In the genomic region with DNA sequence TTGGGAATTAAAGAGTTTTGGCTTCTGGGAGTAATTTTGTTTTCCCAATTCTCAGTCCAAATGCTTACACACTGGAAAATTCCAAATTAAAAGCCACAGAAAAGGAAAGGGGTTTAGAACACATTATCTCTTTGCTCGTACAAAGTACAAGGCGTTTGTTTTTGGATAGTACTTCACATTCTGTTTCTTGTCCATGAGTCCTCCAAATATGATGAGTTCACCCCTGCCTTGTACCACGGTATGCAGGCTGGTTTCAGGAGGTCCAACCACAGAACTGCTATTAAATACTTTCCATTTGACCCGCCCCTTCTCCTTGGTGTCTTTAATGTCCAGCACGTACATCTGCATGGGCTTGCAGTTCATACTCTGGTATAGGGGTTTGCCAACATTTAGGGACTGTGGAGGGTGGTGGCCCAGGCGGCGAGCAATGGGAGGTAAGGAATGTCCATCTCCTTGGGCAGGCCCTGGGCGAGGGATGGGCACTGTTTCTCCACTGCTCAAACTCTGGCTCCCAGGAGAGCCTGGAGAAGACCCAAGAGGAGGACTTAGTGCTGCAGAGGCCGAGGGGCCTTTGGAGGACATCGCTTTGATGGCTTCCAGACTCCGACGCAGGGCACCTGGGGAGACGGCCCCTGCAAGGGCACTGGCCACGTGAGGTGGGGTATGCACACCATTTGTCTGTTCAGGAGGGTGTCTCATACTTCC, we compare ENCODE assay signal across 12 cellular contexts. TPM values are rescaled to one million over a fixed set of nuclear protein-coding genes. Genes with fewer than 3 reads are reported as not detected.
DNase-seq lines count a peak whose midpoint lies in the region; ATAC-seq and TF ChIP-seq lines count a peak whose summit lies in the region.
"Had no signal": no experiment of that assay in that cellular context is flagged by ENCODE, and none has a peak within 500 bp of the region (broad histone marks: within the 10 kb centered on the region; RNA-seq: fewer than 3 reads in every experiment).

No MANE protein-coding gene starts in this region.

- no peak for TF ChIP-seq POLR2A in ovary (IDR thresholded peaks at IDR 0.05)

- H3K9me3 ChIP-seq in A673 (ENCODE audit: low read depth, low read length, poor library complexity, severe bottlenecking): no peaks in the 10 kb centered on the region
- H3K9me3 ChIP-seq in ovary: no peaks in the 10 kb centered on the region

- H3K36me3 ChIP-seq in A673 (ENCODE audit: insufficient read depth, low read length, poor library complexity, severe bottlenecking) (peaks cover 18% of the 10 kb centered on the region), ovary (no peaks in the 10 kb centered on the region)

- H3K27me3 Mint-ChIP-seq in activated CD8-positive, alpha-beta T cell treated with anti-CD3 and anti-CD28 coated beads for 36 hours: no peaks in the 10 kb centered on the region

- H3K27me3 ChIP-seq in A673 (replicated peaks; ENCODE audit: insufficient read depth, low read depth, low read length, poor library complexity) (no peaks in the 10 kb centered on the region), ovary (no peaks in the 10 kb centered on the region)

- H3K4me3 ChIP-seq in A673 (ENCODE audit: low read depth, low read length, poor library complexity, severe bottlenecking) (no peak overlapping the region), fibroblast of mammary gland (ENCODE audit: control insufficient read depth, low read depth, low read length) (no peak overlapping the region), ovary (no peak overlapping the region)

- H3K4me3 Mint-ChIP-seq in activated CD8-positive, alpha-beta T cell treated with anti-CD3 and anti-CD28 coated beads for 36 hours: no peak overlapping the region

- intact Hi-C loops in A673 (cut with micrococcal nuclease; ENCODE audit: unreplicated experiment) (no loop called here), ovary (cut with DNase I) (loop anchor here in 2 of 4 donors (5.0 to 10.0 kb wide), 2 partner anchors 102 to 104 kb away; a partner anchor contains a TSS)
- intact Hi-C loops in activated CD8-positive, alpha-beta T cell treated with anti-CD3 and anti-CD28 coated beads for 36 hours (cut with micrococcal nuclease): no loop called here

- peaks cover 14% of the 10 kb centered on the region for H3K36me3 Mint-ChIP-seq in activated CD8-positive, alpha-beta T cell treated with anti-CD3 and anti-CD28 coated beads for 36 hours (ENCODE audit: low read depth)

- TF ChIP-seq EP300 in ovary (IDR thresholded peaks at IDR 0.05): no peak

- ATAC-seq in HG03280 (IDR thresholded peaks at IDR 0.05; ENCODE audit: unreplicated experiment): no peak
- ATAC-seq in activated CD8-positive, alpha-beta T cell treated with anti-CD3 and anti-CD28 coated beads for 36 hours: no peak
- ATAC-seq: Panc1; stimulated activated naive CD8-positive, alpha-beta T cell treated with anti-CD3 and anti-CD28 coated beads, Interleukin-15, Interleukin-2, amounts not matched to agents 100 U/mL and 50 U/mL, for 24 hours had no signal

- H3K4me1 Mint-ChIP-seq in activated CD8-positive, alpha-beta T cell treated with anti-CD3 and anti-CD28 coated beads for 36 hours (ENCODE audit: low read depth): peaks cover 24% of the 10 kb centered on the region

- no peaks in the 10 kb centered on the region for H3K9me3 Mint-ChIP-seq in activated CD8-positive, alpha-beta T cell treated with anti-CD3 and anti-CD28 coated beads for 36 hours

- TF ChIP-seq CTCF in A673 (conservative IDR thresholded peaks at IDR 0.05; ENCODE audit: low read depth, low read length) (no peak), fibroblast of mammary gland (conservative IDR thresholded peaks at IDR 0.05; ENCODE audit: control insufficient read depth, insufficient read depth, low read depth, low read length) (no peak), ovary (IDR thresholded peaks at IDR 0.05) (no peak)
- no peak for TF ChIP-seq CTCF in activated CD8-positive, alpha-beta T cell treated with anti-CD3 and anti-CD28 coated beads for 36 hours (IDR thresholded peaks at IDR 0.05)

- DNase-seq in A673 (ENCODE audit: low spot score) (no peak), RPMI7951 (ENCODE audit: low read depth) (peak; percentile 40), fibroblast of mammary gland (ENCODE audit: low read depth) (peak; percentile 33), ovary (peak in 3 of 5 donors; percentile 25 to 58 (median 49)), GM19240 (ENCODE audit: insufficient read length, low spot score) (no peak)
- no peak for DNase-seq in stimulated activated CD4-positive, alpha-beta T cell treated with anti-CD3 and anti-CD28 coated beads, Interleukin-2, amount 100 ng/mL, for 48 hours
- DNase-seq in activated CD8-positive, alpha-beta T cell treated with anti-CD3 and anti-CD28 coated beads for 36 hours: no peak
- DNase-seq: activated T-cell treated with anti-CD3 and anti-CD28 coated beads for 4 hours; stimulated activated CD4-positive, alpha-beta T cell treated with anti-CD3 and anti-CD28 coated beads, Interleukin-2, amount 100 ng/mL, for 24 hours; stimulated activated naive CD8-positive, alpha-beta T cell treated with anti-CD3 and anti-CD28 coated beads, Interleukin-15, Interleukin-2, amounts not matched to agents 100 U/mL and 50 U/mL, for 24 hours had no signal

- H3K27ac Mint-ChIP-seq in activated CD8-positive, alpha-beta T cell treated with anti-CD3 and anti-CD28 coated beads for 36 hours: no peak overlapping the region

- H3K4me1 ChIP-seq in A673 (ENCODE audit: insufficient read depth, low read length, poor library complexity, severe bottlenecking) (peaks cover 41% of the 10 kb centered on the region), ovary (ENCODE audit: insufficient read depth) (peaks cover 26% of the 10 kb centered on the region)

- TSS peak; percentile 18 for BruUV-seq in A673 (replicated peaks; lab: Mats Ljungman, UMichigan)

- 47 to 52% (median 50%) methylated on average over 14 of the region's 14 CpGs for WGBS in ovary, 3 donors

- POLR2A ChIA-PET in A673 (lab: Charles Lee; ENCODE audit: low non-redundant PET): no interaction called here
- POLR2A ChIA-PET in activated CD8-positive, alpha-beta T cell treated with anti-CD3 and anti-CD28 coated beads for 36 hours (lab: Charles Lee): interaction anchor here (0.5 kb wide), 1 partner anchor 127 kb away, joined by 3 read pairs; no protein-coding TSS in a partner anchor

- H3K27ac ChIP-seq in A673 (ENCODE audit: low read depth, low read length, poor library complexity, severe bottlenecking): no peak overlapping the region
- H3K27ac ChIP-seq in ovary: peak overlapping the region; percentile 64 to 82

- CTCF ChIA-PET in A673 (lab: Charles Lee): no interaction called here
- CTCF ChIA-PET in activated CD8-positive, alpha-beta T cell treated with anti-CD3 and anti-CD28 coated beads for 36 hours (lab: Charles Lee): no interaction called here

RNA-seq across cellular contexts. Expression of a gene that starts 13.7 kb away (rescaled TPM):
- total RNA-seq in A673 (2021): 5.5 and 7.6 TPM in 2 replicates
- 2.4 and 6.5 TPM in 2 replicates for total RNA-seq in RPMI7951 (2014; rRNA removed; shearing (Covaris generic))
- total RNA-seq in ovary: 10 to 100 TPM in 4 of 7 donors, 1 to 10 TPM in 3; 4.6 to 12.4 (median 10.5) TPM
- 1 to 10 TPM; 2.6 to 6.6 TPM for polyA plus RNA-seq in ovary
- total RNA-seq in activated CD8-positive, alpha-beta T cell treated with anti-CD3 and anti-CD28 coated beads for 36 hours: 1 to 10 TPM; 1.2 to 1.4 TPM

RNA-seq across cellular contexts. Expression of a gene that starts 38.2 kb away (rescaled TPM):
- total RNA-seq in A673 (2021): 5.2 and 5.8 TPM in 2 replicates
- 8.3 and 10.7 TPM in 2 replicates for total RNA-seq in RPMI7951 (2014; rRNA removed; shearing (Covaris generic))
- total RNA-seq in ovary: 10 to 100 TPM in 5 of 7 donors, 1 to 10 TPM in 2; 6.0 to 30.4 (median 14.6) TPM
- polyA plus RNA-seq in ovary: 10 to 100 TPM in 1 of 2 donors, 1 to 10 TPM in 1; 2.3 to 15.5 TPM
- total RNA-seq in activated CD8-positive, alpha-beta T cell treated with anti-CD3 and anti-CD28 coated beads for 36 hours: 1 to 10 TPM; 5.7 to 7.4 TPM

Comparison
In these comparisons a context has a peak if more than half of its experiments do, and no peak if none do; other contexts are left out.
1. DNase-seq: peak in RPMI7951 (single experiment), fibroblast of mammary gland (single experiment) and ovary (3 of 5); none in A673 (single experiment), stimulated activated CD4-positive, alpha-beta T cell treated with anti-CD3 and anti-CD28 coated beads, Interleukin-2, amount 100 ng/mL, for 48 hours (0 of 2), activated CD8-positive, alpha-beta T cell treated with anti-CD3 and anti-CD28 coated beads for 36 hours (single experiment) and GM19240 (single experiment).